In genomic region chr2:37188570-37188969, GRCh38 we compare ENCODE assay signal across 31 cellular contexts. TPM values are rescaled to one million over a fixed set of nuclear protein-coding genes. Genes with fewer than 3 reads are reported as not detected.
DNase-seq lines count a peak whose midpoint lies in the region; TF ChIP-seq lines count a peak whose summit lies in the region.
"Had no signal": no experiment of that assay in that cellular context is flagged by ENCODE, and none has a peak within 500 bp of the region (broad histone marks: within the 10 kb centered on the region; RNA-seq: fewer than 3 reads in every experiment).

Gene SULT6B1, minus strand, starts transcription at chr2:37188670. Its CDS starts 30 bp downstream, at chr2:37188640.

- peak within 1 kb of the TSS; percentile 74 for H3K27ac ChIP-seq in HUES48 (ENCODE audit: low read depth, low read length)
- H3K27ac ChIP-seq in RWPE1, result peak within 1 kb of the TSS; percentile 44
- no peak within 1 kb of the TSS for H3K27ac ChIP-seq in endodermal cell (ENCODE audit: low read depth, low read length)
- H3K27ac ChIP-seq in spleen, result peak within 1 kb of the TSS; percentile 30 to 89 (median 84)
- H3K27ac ChIP-seq: BLaER1 treated with 17β-estradiol and CSF1 and Interleukin-3, amounts not matched to agents 10 nM and 100 nM; prostate gland had no signal

- peaks cover 31% of the 10 kb centered on the region for H3K4me1 Mint-ChIP-seq in endodermal cell
- H3K4me1 Mint-ChIP-seq: mesothelial cell of epicardium had no signal

- H3K36me3 ChIP-seq in HUES48 (ENCODE audit: control insufficient read depth, insufficient read depth, low read length) (no peaks in the 10 kb centered on the region), endodermal cell (ENCODE audit: control insufficient read depth, insufficient read depth, low read length) (no peaks in the 10 kb centered on the region), spleen (no peaks in the 10 kb centered on the region)
- H3K36me3 ChIP-seq: BLaER1 treated with 17β-estradiol and CSF1 and Interleukin-3, amounts not matched to agents 10 nM and 100 nM; prostate gland; sigmoid colon; upper lobe of left lung had no signal

- H3K9me3 ChIP-seq in HUES48 (ENCODE audit: control insufficient read depth, insufficient read depth, low read length) (no peaks in the 10 kb centered on the region), endodermal cell (ENCODE audit: control insufficient read depth, low read length) (no peaks in the 10 kb centered on the region), spleen (no peaks in the 10 kb centered on the region)
- H3K9me3 ChIP-seq: BLaER1 treated with 17β-estradiol and CSF1 and Interleukin-3, amounts not matched to agents 10 nM and 100 nM; prostate gland; sigmoid colon; upper lobe of left lung had no signal

- WGBS in endodermal cell (ENCODE audit: insufficient coverage in 1 of 2, insufficient read length in 1 of 2), 2 experiments, result 98 to 100% methylated on average over 1 to 2 of the region's 2 CpGs
- WGBS in spleen, 5 donors, result 91 to 98% (median 92%) methylated on average over 2 of the region's 2 CpGs

- peaks cover 36% of the 10 kb centered on the region for H3K4me1 ChIP-seq in HUES48 (ENCODE audit: control insufficient read depth, insufficient read depth, low read length)
- peaks cover 11% of the 10 kb centered on the region for H3K4me1 ChIP-seq in endodermal cell (ENCODE audit: control insufficient read depth, insufficient read depth, low read length)
- peaks cover 0 to 16% (median 0%) of the 10 kb centered on the region in 6 donors for H3K4me1 ChIP-seq in spleen
- H3K4me1 ChIP-seq: BLaER1 treated with 17β-estradiol and CSF1 and Interleukin-3, amounts not matched to agents 10 nM and 100 nM; prostate gland; sigmoid colon had no signal

- TF ChIP-seq CTCF in RWPE1 (conservative IDR thresholded peaks at IDR 0.05; ENCODE audit: low read depth) (no peak), endodermal cell (conservative IDR thresholded peaks at IDR 0.05) (no peak), spleen (IDR thresholded peaks at IDR 0.05 in 8 of 11, conservative IDR thresholded peaks at IDR 0.05 in 3 of 11) (no peak)

- H3K4me3 Mint-ChIP-seq in endodermal cell, result no peak within 1 kb of the TSS
- H3K4me3 Mint-ChIP-seq: activated CD4-positive, alpha-beta memory T cell treated with anti-CD3 and anti-CD28 coated beads, Interleukin-2, amount 10 ng/mL, durations not matched to agents 7 days and 5 days; activated T-helper 1 cell treated with anti-CD3 and anti-CD28 coated beads, Interleukin-12 subunit alpha, Interleukin-12 subunit beta, Interleukin-2, Interleukin-4 antibody, amounts not matched to agents 30 ng/mL and 10 ng/mL and 1 ng/mL, durations not matched to agents 14 hours and 24 hours and 36 hours; brain; mesothelial cell of epicardium had no signal

- H3K27me3 Mint-ChIP-seq in endodermal cell (ENCODE audit: insufficient read depth), result no peaks in the 10 kb centered on the region

- H3K9ac ChIP-seq in HUES48 (ENCODE audit: low read depth, low read length), result no peak within 1 kb of the TSS
- H3K9ac ChIP-seq in endodermal cell (ENCODE audit: extremely low read depth, low read length, poor library complexity, severe bottlenecking), result no peak within 1 kb of the TSS
- H3K9ac ChIP-seq: BLaER1 treated with 17β-estradiol and CSF1 and Interleukin-3, amounts not matched to agents 10 nM and 100 nM had no signal

- POLR2A ChIA-PET in RWPE1 (lab: Yijun Ruan, JAX; ENCODE audit: low non-redundant PET), result no interaction called here

- H3K36me3 Mint-ChIP-seq in endodermal cell (ENCODE audit: low read depth), result no peaks in the 10 kb centered on the region
- H3K36me3 Mint-ChIP-seq: brain, mesothelial cell of epicardium had no signal

- H3K27me3 ChIP-seq in HUES48 (ENCODE audit: control insufficient read depth, insufficient read depth, low read length), result no peaks in the 10 kb centered on the region
- no peaks in the 10 kb centered on the region for H3K27me3 ChIP-seq in endodermal cell (ENCODE audit: control insufficient read depth, insufficient read depth, low read length, poor library complexity, severe bottlenecking)
- H3K27me3 ChIP-seq in spleen (replicated peaks in 1 of 7), result no peaks in the 10 kb centered on the region
- H3K27me3 ChIP-seq: BLaER1 treated with 17β-estradiol and CSF1 and Interleukin-3, amounts not matched to agents 10 nM and 100 nM; upper lobe of left lung had no signal

- H3K4me3 ChIP-seq in HUES48 (ENCODE audit: low read depth, low read length) (no peak within 1 kb of the TSS), endodermal cell (ENCODE audit: low read length) (no peak within 1 kb of the TSS), spleen (no peak within 1 kb of the TSS)
- H3K4me3 ChIP-seq: BLaER1 treated with 17β-estradiol and CSF1 and Interleukin-3, amounts not matched to agents 10 nM and 100 nM; prostate gland; sigmoid colon; upper lobe of left lung had no signal

- DNase-seq in RWPE1 (ENCODE audit: low spot score) (no peak), endodermal cell (no peak), spleen (no peak), anterior cingulate cortex (lab: John Stamatoyannopoulos, UW) (no peak), NCI-H446 (lab: John Stamatoyannopoulos, UW) (no peak), NCI-H524 treated with DMSO at 0.1 percent for 48 hours (lab: John Stamatoyannopoulos, UW) (no peak)
- DNase-seq: activated CD4-positive, alpha-beta memory T cell treated with anti-CD3 and anti-CD28 coated beads, Interleukin-2, amount 10 ng/mL, durations not matched to agents 7 days and 5 days; activated CD8-positive, alpha-beta memory T cell treated with anti-CD3 and anti-CD28 coated beads, Interleukin-2, amount 50 U/mL, for 48 hours; activated naive CD4-positive, alpha-beta T cell treated with Interleukin-2 at 50 U/mL for 16 hours; DMS153; H7; KBM-7; left ventricle myocardium superior; NCI-H1105; NCI-H187; NCI-H510A; sigmoid colon; stimulated activated CD4-positive, alpha-beta T cell treated with anti-CD3 and anti-CD28 coated beads, Interleukin-4, amount 100 ng/mL, for 24 hours; T-helper 2 cell; upper lobe of left lung had no signal

- intact Hi-C loops in spleen (cut with DNase I; ENCODE audit: low total_unique reads), result no loop called here

- TF ChIP-seq POLR2A in spleen (IDR thresholded peaks at IDR 0.05), result no peak

- H3K9me3 Mint-ChIP-seq in endodermal cell, result no peaks in the 10 kb centered on the region
- H3K9me3 Mint-ChIP-seq: activated CD4-positive, alpha-beta memory T cell treated with anti-CD3 and anti-CD28 coated beads, Interleukin-2, amount 10 ng/mL, durations not matched to agents 7 days and 5 days; activated T-helper 1 cell treated with anti-CD3 and anti-CD28 coated beads, Interleukin-12 subunit alpha, Interleukin-12 subunit beta, Interleukin-2, Interleukin-4 antibody, amounts not matched to agents 30 ng/mL and 10 ng/mL and 1 ng/mL, durations not matched to agents 14 hours and 24 hours and 36 hours; brain; mesothelial cell of epicardium had no signal

- peak within 1 kb of the TSS; percentile 87 for H3K27ac Mint-ChIP-seq in endodermal cell
- H3K27ac Mint-ChIP-seq: activated CD4-positive, alpha-beta memory T cell treated with anti-CD3 and anti-CD28 coated beads, Interleukin-2, amount 10 ng/mL, durations not matched to agents 7 days and 5 days; activated T-helper 1 cell treated with anti-CD3 and anti-CD28 coated beads, Interleukin-12 subunit alpha, Interleukin-12 subunit beta, Interleukin-2, Interleukin-4 antibody, amounts not matched to agents 30 ng/mL and 10 ng/mL and 1 ng/mL, durations not matched to agents 14 hours and 24 hours and 36 hours; mesothelial cell of epicardium had no signal

- CTCF ChIA-PET in RWPE1 (lab: Yijun Ruan, JAX), result no interaction called here

RNA-seq across cellular contexts. Expression of gene SULT6B1, which starts in this region (rescaled TPM):
- total RNA-seq in endodermal cell (not detected), spleen (not detected)
- not detected for polyA plus RNA-seq in endodermal cell (2013, experiment 1 of 2)
- not detected for polyA plus RNA-seq in endodermal cell (2013, experiment 2 of 2)
- not detected for polyA plus RNA-seq in spleen
- total RNA-seq: activated CD4-positive, alpha-beta memory T cell treated with anti-CD3 and anti-CD28 coated beads, Interleukin-2, amount 10 ng/mL, durations not matched to agents 7 days and 5 days; activated T-helper 1 cell treated with anti-CD3 and anti-CD28 coated beads, Interleukin-12 subunit alpha, Interleukin-12 subunit beta, Interleukin-2, Interleukin-4 antibody, amounts not matched to agents 30 ng/mL and 10 ng/mL and 1 ng/mL, durations not matched to agents 14 hours and 24 hours and 36 hours; chondrocyte; endothelial cell of umbilical vein; glomerular endothelial cell; H7; left ventricle myocardium superior; M059J; mesothelial cell of epicardium; prostate gland; Right ventricle myocardium inferior; sigmoid colon; upper lobe of left lung had no signal
- polyA plus RNA-seq: endothelial cell of umbilical vein, sigmoid colon had no signal
